3 cellular contexts compared by ENCODE assay signal in the genomic region with DNA sequence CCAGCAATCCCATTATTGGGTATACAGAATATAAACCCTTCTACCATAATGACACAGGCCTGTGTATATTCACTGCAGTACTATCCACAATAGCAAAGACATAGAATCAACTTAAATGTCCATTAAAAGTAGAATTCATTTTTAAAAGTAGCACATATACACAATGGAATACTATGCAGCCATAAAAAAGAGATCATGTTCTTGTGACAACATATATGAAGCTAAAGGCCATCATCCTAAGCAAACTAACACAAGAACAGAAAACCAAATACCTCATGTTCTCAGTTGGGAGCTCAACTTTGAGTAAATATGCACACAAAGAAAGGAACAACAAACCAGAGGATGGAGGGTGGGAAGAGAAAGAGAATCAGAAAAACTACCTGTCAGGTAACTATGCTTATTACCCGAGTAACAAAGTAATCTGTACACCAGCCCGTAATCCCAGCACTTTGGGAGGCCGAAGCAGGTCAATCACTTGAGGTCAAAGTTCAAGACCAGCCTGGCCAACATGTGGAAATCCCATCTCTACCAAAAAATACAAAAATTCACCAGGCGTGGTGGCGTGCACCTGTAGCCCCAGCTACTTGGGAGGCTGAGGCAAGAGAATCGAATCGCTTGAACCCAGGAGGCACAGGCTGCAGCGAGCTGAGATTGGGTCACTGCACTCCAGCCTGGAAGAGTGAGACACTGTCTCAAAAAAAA.
TF ChIP-seq lines count a peak whose summit lies in the region.

No MANE protein-coding gene starts in this region.

TF ChIP-seq in SK-N-SH, 30 proteins besides CTCF, POLR2A, EP300 and RAD21 (continued from another document):
- TF ChIP-seq, protein P1, sequence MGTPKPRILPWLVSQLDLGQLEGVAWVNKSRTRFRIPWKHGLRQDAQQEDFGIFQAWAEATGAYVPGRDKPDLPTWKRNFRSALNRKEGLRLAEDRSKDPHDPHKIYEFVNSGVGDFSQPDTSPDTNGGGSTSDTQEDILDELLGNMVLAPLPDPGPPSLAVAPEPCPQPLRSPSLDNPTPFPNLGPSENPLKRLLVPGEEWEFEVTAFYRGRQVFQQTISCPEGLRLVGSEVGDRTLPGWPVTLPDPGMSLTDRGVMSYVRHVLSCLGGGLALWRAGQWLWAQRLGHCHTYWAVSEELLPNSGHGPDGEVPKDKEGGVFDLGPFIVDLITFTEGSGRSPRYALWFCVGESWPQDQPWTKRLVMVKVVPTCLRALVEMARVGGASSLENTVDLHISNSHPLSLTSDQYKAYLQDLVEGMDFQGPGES (IDR thresholded peaks at IDR 0.05; ENCODE audit: low read depth, low read length): no peak
- TF ChIP-seq MXI1 (IDR thresholded peaks at IDR 0.05; ENCODE audit: low read depth, low read length) (no peak), FOXJ3 (CRISPR knock-in tag; IDR thresholded peaks at IDR 0.05) (no peak), SIN3A (IDR thresholded peaks at IDR 0.05; ENCODE audit: borderline replicate concordance, low read depth, low read length) (no peak), RXRA (IDR thresholded peaks at IDR 0.05; ENCODE audit: borderline replicate concordance, low read depth) (no peak), TCF12 (IDR thresholded peaks at IDR 0.05) (no peak), FOXM1 (IDR thresholded peaks at IDR 0.05; ENCODE audit: low read depth) (no peak), PBX3 (IDR thresholded peaks at IDR 0.05) (no peak), TEAD4 (IDR thresholded peaks at IDR 0.05; ENCODE audit: borderline replicate concordance, insufficient read depth) (no peak)
- TF ChIP-seq, protein P2, sequence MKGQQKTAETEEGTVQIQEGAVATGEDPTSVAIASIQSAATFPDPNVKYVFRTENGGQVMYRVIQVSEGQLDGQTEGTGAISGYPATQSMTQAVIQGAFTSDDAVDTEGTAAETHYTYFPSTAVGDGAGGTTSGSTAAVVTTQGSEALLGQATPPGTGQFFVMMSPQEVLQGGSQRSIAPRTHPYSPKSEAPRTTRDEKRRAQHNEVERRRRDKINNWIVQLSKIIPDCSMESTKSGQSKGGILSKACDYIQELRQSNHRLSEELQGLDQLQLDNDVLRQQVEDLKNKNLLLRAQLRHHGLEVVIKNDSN (IDR thresholded peaks at IDR 0.05; ENCODE audit: borderline replicate concordance, low read depth): no peak

TF ChIP-seq in SK-N-SH treated with all-trans-retinoic acid at 6 μM for 48 hours, 23 proteins besides CTCF, POLR2A, EP300 and RAD21 (continued from another document):
- TF ChIP-seq, protein P3, sequence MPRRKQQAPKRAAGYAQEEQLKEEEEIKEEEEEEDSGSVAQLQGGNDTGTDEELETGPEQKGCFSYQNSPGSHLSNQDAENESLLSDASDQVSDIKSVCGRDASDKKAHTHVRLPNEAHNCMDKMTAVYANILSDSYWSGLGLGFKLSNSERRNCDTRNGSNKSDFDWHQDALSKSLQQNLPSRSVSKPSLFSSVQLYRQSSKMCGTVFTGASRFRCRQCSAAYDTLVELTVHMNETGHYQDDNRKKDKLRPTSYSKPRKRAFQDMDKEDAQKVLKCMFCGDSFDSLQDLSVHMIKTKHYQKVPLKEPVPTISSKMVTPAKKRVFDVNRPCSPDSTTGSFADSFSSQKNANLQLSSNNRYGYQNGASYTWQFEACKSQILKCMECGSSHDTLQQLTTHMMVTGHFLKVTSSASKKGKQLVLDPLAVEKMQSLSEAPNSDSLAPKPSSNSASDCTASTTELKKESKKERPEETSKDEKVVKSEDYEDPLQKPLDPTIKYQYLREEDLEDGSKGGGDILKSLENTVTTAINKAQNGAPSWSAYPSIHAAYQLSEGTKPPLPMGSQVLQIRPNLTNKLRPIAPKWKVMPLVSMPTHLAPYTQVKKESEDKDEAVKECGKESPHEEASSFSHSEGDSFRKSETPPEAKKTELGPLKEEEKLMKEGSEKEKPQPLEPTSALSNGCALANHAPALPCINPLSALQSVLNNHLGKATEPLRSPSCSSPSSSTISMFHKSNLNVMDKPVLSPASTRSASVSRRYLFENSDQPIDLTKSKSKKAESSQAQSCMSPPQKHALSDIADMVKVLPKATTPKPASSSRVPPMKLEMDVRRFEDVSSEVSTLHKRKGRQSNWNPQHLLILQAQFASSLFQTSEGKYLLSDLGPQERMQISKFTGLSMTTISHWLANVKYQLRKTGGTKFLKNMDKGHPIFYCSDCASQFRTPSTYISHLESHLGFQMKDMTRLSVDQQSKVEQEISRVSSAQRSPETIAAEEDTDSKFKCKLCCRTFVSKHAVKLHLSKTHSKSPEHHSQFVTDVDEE (CRISPR knock-in tag; IDR thresholded peaks at IDR 0.05): no peak
- TF ChIP-seq GLIS3 (CRISPR knock-in tag; IDR thresholded peaks at IDR 0.05): no peak
TF ChIP-seq in SK-N-SH treated with all-trans-retinoic acid at 6 μM for 48 hours: peak in this region for 0.

TF ChIP-seq in liver, 16 proteins besides CTCF, POLR2A, EP300 and RAD21 (continued from another document):
- TF ChIP-seq, protein P4, sequence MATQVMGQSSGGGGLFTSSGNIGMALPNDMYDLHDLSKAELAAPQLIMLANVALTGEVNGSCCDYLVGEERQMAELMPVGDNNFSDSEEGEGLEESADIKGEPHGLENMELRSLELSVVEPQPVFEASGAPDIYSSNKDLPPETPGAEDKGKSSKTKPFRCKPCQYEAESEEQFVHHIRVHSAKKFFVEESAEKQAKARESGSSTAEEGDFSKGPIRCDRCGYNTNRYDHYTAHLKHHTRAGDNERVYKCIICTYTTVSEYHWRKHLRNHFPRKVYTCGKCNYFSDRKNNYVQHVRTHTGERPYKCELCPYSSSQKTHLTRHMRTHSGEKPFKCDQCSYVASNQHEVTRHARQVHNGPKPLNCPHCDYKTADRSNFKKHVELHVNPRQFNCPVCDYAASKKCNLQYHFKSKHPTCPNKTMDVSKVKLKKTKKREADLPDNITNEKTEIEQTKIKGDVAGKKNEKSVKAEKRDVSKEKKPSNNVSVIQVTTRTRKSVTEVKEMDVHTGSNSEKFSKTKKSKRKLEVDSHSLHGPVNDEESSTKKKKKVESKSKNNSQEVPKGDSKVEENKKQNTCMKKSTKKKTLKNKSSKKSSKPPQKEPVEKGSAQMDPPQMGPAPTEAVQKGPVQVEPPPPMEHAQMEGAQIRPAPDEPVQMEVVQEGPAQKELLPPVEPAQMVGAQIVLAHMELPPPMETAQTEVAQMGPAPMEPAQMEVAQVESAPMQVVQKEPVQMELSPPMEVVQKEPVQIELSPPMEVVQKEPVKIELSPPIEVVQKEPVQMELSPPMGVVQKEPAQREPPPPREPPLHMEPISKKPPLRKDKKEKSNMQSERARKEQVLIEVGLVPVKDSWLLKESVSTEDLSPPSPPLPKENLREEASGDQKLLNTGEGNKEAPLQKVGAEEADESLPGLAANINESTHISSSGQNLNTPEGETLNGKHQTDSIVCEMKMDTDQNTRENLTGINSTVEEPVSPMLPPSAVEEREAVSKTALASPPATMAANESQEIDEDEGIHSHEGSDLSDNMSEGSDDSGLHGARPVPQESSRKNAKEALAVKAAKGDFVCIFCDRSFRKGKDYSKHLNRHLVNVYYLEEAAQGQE (IDR thresholded peaks at IDR 0.05): no peak
- no peak for TF ChIP-seq FOXA2 (IDR thresholded peaks at IDR 0.05)
- TF ChIP-seq NR2F2 (IDR thresholded peaks at IDR 0.05): peak; percentile 57
- no peak for TF ChIP-seq YY1 (IDR thresholded peaks at IDR 0.05)
- no peak for TF ChIP-seq HNF4G (IDR thresholded peaks at IDR 0.05)
- TF ChIP-seq EGR1 (IDR thresholded peaks at IDR 0.05; ENCODE audit: low read depth in 2 of 2): no peak
- no peak for TF ChIP-seq ZBTB33 (IDR thresholded peaks at IDR 0.05)
